In genomic region chr22:25405854-25406509, GRCh38 we compare ENCODE assay signal across 9 cellular contexts.
DNase-seq lines count a peak whose midpoint lies in the region; ATAC-seq, FAIRE-seq and TF ChIP-seq lines count a peak whose summit lies in the region.
"Had no signal": no experiment of that assay in that cellular context is flagged by ENCODE, and none has a peak within 500 bp of the region (broad histone marks: within the 10 kb centered on the region; RNA-seq: fewer than 3 reads in every experiment).

No MANE protein-coding gene starts in this region.

- no peaks in the 10 kb centered on the region for H3K36me3 ChIP-seq in kidney (ENCODE audit: control insufficient read depth in 1 of 2, insufficient read depth in 2 of 2, low read length in 2 of 2)

- no peak for FAIRE-seq in kidney (lab: Jason Lieb, UNC)
- FAIRE-seq: A204.1 had no signal

- peaks cover 0 to 11% of the 10 kb centered on the region in 2 donors for H3K36me3 Mint-ChIP-seq in activated naive CD4-positive, alpha-beta T cell treated with anti-CD3 and anti-CD28 coated beads, Interleukin-2, amount 50 U/mL, for 72 hours

- H3K4me3 ChIP-seq in kidney (ENCODE audit: low read length in 2 of 2), result peak overlapping the region; percentile 56 to 62

- no peak for TF ChIP-seq CTCF in kidney (IDR thresholded peaks at IDR 0.05; ENCODE audit: borderline replicate concordance, extremely low read depth, insufficient read depth)

- intact Hi-C loops in kidney (cut with DNase I), result no loop called here

- no peaks in the 10 kb centered on the region for H3K9me3 Mint-ChIP-seq in activated naive CD4-positive, alpha-beta T cell treated with anti-CD3 and anti-CD28 coated beads, Interleukin-2, amount 50 U/mL, for 72 hours
- no peaks in the 10 kb centered on the region for H3K9me3 Mint-ChIP-seq in stimulated activated naive CD8-positive, alpha-beta T cell treated with anti-CD3 and anti-CD28 coated beads, Interleukin-15, amount 100 ng/mL, for 72 hours

- peaks cover 30 to 33% of the 10 kb centered on the region in 2 donors for H3K4me1 ChIP-seq in kidney (ENCODE audit: control insufficient read depth in 1 of 2, insufficient read depth in 1 of 2, low read depth in 1 of 2, low read length in 2 of 2)

- peaks cover 7% of the 10 kb centered on the region for H3K27me3 Mint-ChIP-seq in stimulated activated naive CD8-positive, alpha-beta T cell treated with anti-CD3 and anti-CD28 coated beads, Interleukin-15, amount 100 ng/mL, for 72 hours

- H3K9me3 ChIP-seq in kidney (ENCODE audit: control insufficient read depth in 1 of 2, low read length in 2 of 2), result no peaks in the 10 kb centered on the region

- peaks cover 50% of the 10 kb centered on the region for H3K4me1 Mint-ChIP-seq in stimulated activated naive CD8-positive, alpha-beta T cell treated with anti-CD3 and anti-CD28 coated beads, Interleukin-15, amount 100 ng/mL, for 72 hours

- DNase-seq in NCI-H748 (lab: John Stamatoyannopoulos, UW; ENCODE audit: unreplicated experiment) (peak; percentile 3), NCI-H748 treated with DMSO at 0.1 percent for 48 hours (lab: John Stamatoyannopoulos, UW) (no peak), kidney (peak; percentile 58), NCI-H2196 treated with DMSO at 0.1 percent for 48 hours (lab: John Stamatoyannopoulos, UW; ENCODE audit: unreplicated experiment) (no peak)
- no peak for DNase-seq in activated naive CD4-positive, alpha-beta T cell treated with anti-CD3 and anti-CD28 coated beads, Interleukin-2, amount 50 U/mL, for 72 hours (ENCODE audit: low spot score in 2 of 2)
- DNase-seq in stimulated activated naive CD8-positive, alpha-beta T cell treated with anti-CD3 and anti-CD28 coated beads, Interleukin-15, amount 100 ng/mL, for 72 hours, result no peak

- peak overlapping the region; percentile 48 to 64 for H3K9ac ChIP-seq in kidney (ENCODE audit: low read length in 2 of 2)

- H3K27ac Mint-ChIP-seq in activated naive CD4-positive, alpha-beta T cell treated with anti-CD3 and anti-CD28 coated beads, Interleukin-2, amount 50 U/mL, for 72 hours, result peak overlapping the region; percentile 73 to 91
- peak overlapping the region in 1 of 2 donors; percentile 67 for H3K27ac Mint-ChIP-seq in stimulated activated naive CD8-positive, alpha-beta T cell treated with anti-CD3 and anti-CD28 coated beads, Interleukin-15, amount 100 ng/mL, for 72 hours

- H3K27ac ChIP-seq in kidney (ENCODE audit: low read depth in 2 of 2, low read length in 2 of 2), result peak overlapping the region; percentile 72 to 93

- ATAC-seq in activated naive CD4-positive, alpha-beta T cell treated with anti-CD3 and anti-CD28 coated beads, Interleukin-2, amount 50 U/mL, for 72 hours, result no peak
- ATAC-seq in stimulated activated naive CD8-positive, alpha-beta T cell treated with anti-CD3 and anti-CD28 coated beads, Interleukin-15, amount 100 ng/mL, for 72 hours, result no peak
- ATAC-seq in GM19328 (IDR thresholded peaks at IDR 0.05; ENCODE audit: unreplicated experiment) (no peak), GM18873 (IDR thresholded peaks at IDR 0.05; ENCODE audit: low FRiP score, unreplicated experiment) (no peak)

- H3K4me3 Mint-ChIP-seq in stimulated activated naive CD8-positive, alpha-beta T cell treated with anti-CD3 and anti-CD28 coated beads, Interleukin-15, amount 100 ng/mL, for 72 hours, result peak overlapping the region; percentile 55 to 78

Comparison
In these comparisons a context has a peak if more than half of its experiments do, and no peak if none do; other contexts are left out.
1. DNase-seq: peak in NCI-H748 (single experiment) and kidney (single experiment); none in NCI-H748 treated with DMSO at 0.1 percent for 48 hours (single experiment), activated naive CD4-positive, alpha-beta T cell treated with anti-CD3 and anti-CD28 coated beads, Interleukin-2, amount 50 U/mL, for 72 hours (0 of 2), stimulated activated naive CD8-positive, alpha-beta T cell treated with anti-CD3 and anti-CD28 coated beads, Interleukin-15, amount 100 ng/mL, for 72 hours (0 of 2) and NCI-H2196 treated with DMSO at 0.1 percent for 48 hours (single experiment).